ENCODE assay signal across 8 cellular contexts in the genomic region with DNA sequence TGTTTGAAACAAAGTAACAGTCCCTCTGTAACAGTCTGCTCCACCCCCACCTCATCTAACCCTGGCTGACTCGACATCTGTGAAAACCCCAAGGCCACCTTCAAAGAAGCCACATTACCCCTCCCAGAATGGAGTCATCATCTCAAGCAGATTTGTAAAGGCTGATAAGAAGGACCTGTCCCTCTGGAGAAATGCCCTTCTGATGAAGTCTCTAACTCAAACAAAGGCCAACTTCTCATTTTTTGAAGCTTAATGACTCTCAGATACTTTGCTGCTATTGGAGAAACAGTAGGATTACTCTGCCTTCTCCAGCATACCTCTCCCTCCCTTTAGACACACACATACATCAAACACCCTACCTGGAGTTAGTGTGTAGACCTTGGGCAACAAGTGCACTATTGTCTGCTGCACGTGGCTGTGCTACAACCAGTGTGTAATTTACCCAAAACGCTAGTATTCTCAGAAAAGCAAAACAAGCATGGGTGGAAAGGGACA. TPM values are rescaled to one million over a fixed set of nuclear protein-coding genes. Genes with fewer than 3 reads are reported as not detected.
DNase-seq lines count a peak whose midpoint lies in the region; ATAC-seq and TF ChIP-seq lines count a peak whose summit lies in the region.

No MANE protein-coding gene starts in this region.

- H4K20me1 ChIP-seq in BLaER1 treated with 17β-estradiol and CSF1 and Interleukin-3, amounts not matched to agents 10 nM and 100 nM, result no peaks in the 10 kb centered on the region

- intact Hi-C loops in prostate gland (cut with DNase I), result no loop called here

- no peaks in the 10 kb centered on the region for H3K27me3 ChIP-seq in BLaER1 treated with 17β-estradiol and CSF1 and Interleukin-3, amounts not matched to agents 10 nM and 100 nM
- no peaks in the 10 kb centered on the region for H3K27me3 ChIP-seq in prostate gland (replicated peaks; ENCODE audit: insufficient read depth)

- 25% methylated on average over 3 of the region's 3 CpGs for WGBS in prostate gland

- H3K27ac ChIP-seq in BLaER1 treated with 17β-estradiol and CSF1 and Interleukin-3, amounts not matched to agents 10 nM and 100 nM, result peak overlapping the region in 9 of 11 experiments; percentile 46 to 72 (median 64); a peak in 18 of 22 replicates
- H3K27ac ChIP-seq in prostate gland, result no peak overlapping the region

- peak overlapping the region; percentile 4; the same call in 1 of the 2 replicates for H3K4me3 Mint-ChIP-seq in HFFc6
- H3K4me3 Mint-ChIP-seq in activated CD4-positive, alpha-beta T cell treated with anti-CD3 and anti-CD28 coated beads, Interleukin-2, amount 10 ng/mL, durations not matched to agents 7 days and 5 days, result peak overlapping the region; percentile 37
- H3K4me3 Mint-ChIP-seq in memory B cell, result no peak overlapping the region

- TF ChIP-seq CTCF in HFFc6 (IDR thresholded peaks at IDR 0.05) (no peak), prostate gland (IDR thresholded peaks at IDR 0.05) (no peak)

- peak overlapping the region in 9 of 11 experiments; percentile 21 to 50 (median 43); a peak in 14 of 22 replicates for H3K9ac ChIP-seq in BLaER1 treated with 17β-estradiol and CSF1 and Interleukin-3, amounts not matched to agents 10 nM and 100 nM

- no peak overlapping the region for H3K4me3 ChIP-seq in BLaER1 treated with 17β-estradiol and CSF1 and Interleukin-3, amounts not matched to agents 10 nM and 100 nM
- H3K4me3 ChIP-seq in prostate gland, result no peak overlapping the region

- H3K4me1 ChIP-seq in BLaER1 treated with 17β-estradiol and CSF1 and Interleukin-3, amounts not matched to agents 10 nM and 100 nM, result peaks cover 28 to 63% (median 36%) of the 10 kb centered on the region in 10 experiments
- H3K4me1 ChIP-seq in prostate gland (replicated peaks), result no peaks in the 10 kb centered on the region

- H3K9me3 ChIP-seq in BLaER1 treated with 17β-estradiol and CSF1 and Interleukin-3, amounts not matched to agents 10 nM and 100 nM (replicated peaks in 1 of 11), result peaks cover 7 to 14% (median 9%) of the 10 kb centered on the region in 11 experiments; a peak in 17 of 22 replicates
- H3K9me3 ChIP-seq in prostate gland, result no peaks in the 10 kb centered on the region

- CTCF ChIA-PET in activated CD4-positive, alpha-beta T cell treated with anti-CD3 and anti-CD28 coated beads, Interleukin-2, amount 10 ng/mL, durations not matched to agents 7 days and 5 days (lab: Charles Lee), result interaction anchor here (0.9 kb wide), 1 partner anchor 12 kb away, joined by 3 read pairs; no protein-coding TSS in a partner anchor

- TF ChIP-seq POLR2A in GM18505 (IDR thresholded peaks at IDR 0.05; ENCODE audit: borderline replicate concordance, extremely low read depth, insufficient read depth, insufficient read length) (no peak), prostate gland (IDR thresholded peaks at IDR 0.05) (no peak)

- H3K36me3 Mint-ChIP-seq in HFFc6 (ENCODE audit: low read depth) (no peaks in the 10 kb centered on the region), memory B cell (peaks cover 1% of the 10 kb centered on the region)
- peaks cover 12% of the 10 kb centered on the region for H3K36me3 Mint-ChIP-seq in activated CD4-positive, alpha-beta T cell treated with anti-CD3 and anti-CD28 coated beads, Interleukin-2, amount 10 ng/mL, durations not matched to agents 7 days and 5 days (ENCODE audit: low read depth)

- POLR2A ChIA-PET in activated CD4-positive, alpha-beta T cell treated with anti-CD3 and anti-CD28 coated beads, Interleukin-2, amount 10 ng/mL, durations not matched to agents 7 days and 5 days (lab: Charles Lee), result no interaction called here

- no peaks in the 10 kb centered on the region; a peak in 1 of 22 replicates for H3K36me3 ChIP-seq in BLaER1 treated with 17β-estradiol and CSF1 and Interleukin-3, amounts not matched to agents 10 nM and 100 nM
- no peaks in the 10 kb centered on the region for H3K36me3 ChIP-seq in prostate gland

- H3K4me2 ChIP-seq in BLaER1 treated with 17β-estradiol and CSF1 and Interleukin-3, amounts not matched to agents 10 nM and 100 nM, result peak overlapping the region; percentile 61 to 89 (median 81)

- ATAC-seq in memory B cell (ENCODE audit: low read depth) (peak; percentile 39), GM18505 (IDR thresholded peaks at IDR 0.05; ENCODE audit: unreplicated experiment) (no peak), GM21526 (IDR thresholded peaks at IDR 0.05; ENCODE audit: low FRiP score, unreplicated experiment) (no peak)

- H3K27me3 Mint-ChIP-seq in HFFc6 (ENCODE audit: insufficient read depth) (peaks cover 8% of the 10 kb centered on the region), memory B cell (no peaks in the 10 kb centered on the region)
- peaks cover 30% of the 10 kb centered on the region for H3K27me3 Mint-ChIP-seq in activated CD4-positive, alpha-beta T cell treated with anti-CD3 and anti-CD28 coated beads, Interleukin-2, amount 10 ng/mL, durations not matched to agents 7 days and 5 days

- H3K27ac Mint-ChIP-seq in HFFc6 (peak overlapping the region; percentile 27; the same call in 1 of the 2 replicates), memory B cell (peak overlapping the region; percentile 29)
- peak overlapping the region; percentile 81 for H3K27ac Mint-ChIP-seq in activated CD4-positive, alpha-beta T cell treated with anti-CD3 and anti-CD28 coated beads, Interleukin-2, amount 10 ng/mL, durations not matched to agents 7 days and 5 days

- H3K4me1 Mint-ChIP-seq in HFFc6 (ENCODE audit: low read depth), result peaks cover 19% of the 10 kb centered on the region
- peaks cover 61% of the 10 kb centered on the region for H3K4me1 Mint-ChIP-seq in activated CD4-positive, alpha-beta T cell treated with anti-CD3 and anti-CD28 coated beads, Interleukin-2, amount 10 ng/mL, durations not matched to agents 7 days and 5 days
- peaks cover 24% of the 10 kb centered on the region for H3K4me1 Mint-ChIP-seq in memory B cell

- no peak for DNase-seq in HFFc6
- peak; percentile 67 for DNase-seq in activated CD4-positive, alpha-beta T cell treated with anti-CD3 and anti-CD28 coated beads, Interleukin-2, amount 10 ng/mL, durations not matched to agents 7 days and 5 days
- no peak for DNase-seq in memory B cell (ENCODE audit: low spot score in 2 of 2)
- DNase-seq in pons (ENCODE audit: low spot score), result no peak
- no peak for DNase-seq in prostate gland (ENCODE audit: low spot score)

- no peaks in the 10 kb centered on the region for H3K9me3 Mint-ChIP-seq in HFFc6
- H3K9me3 Mint-ChIP-seq in activated CD4-positive, alpha-beta T cell treated with anti-CD3 and anti-CD28 coated beads, Interleukin-2, amount 10 ng/mL, durations not matched to agents 7 days and 5 days, result peaks cover 8% of the 10 kb centered on the region
- peaks cover 1% of the 10 kb centered on the region for H3K9me3 Mint-ChIP-seq in memory B cell

RNA-seq across cellular contexts. Expression of gene SUSD1, which starts 5.3 kb away (rescaled TPM):
- 1 to 10 TPM; 3.5 to 9.4 (median 8.2) TPM for total RNA-seq in HFFc6 (2021; fragmentation: NEBNext Ultra II Directional; extraction: Animal tissue kit (Norgen Biotek cat#: 25700))
- 10 to 100 TPM; 12.0 to 14.7 TPM for total RNA-seq in activated CD4-positive, alpha-beta T cell treated with anti-CD3 and anti-CD28 coated beads, Interleukin-2, amount 10 ng/mL, durations not matched to agents 7 days and 5 days
- total RNA-seq in prostate gland, result 10 to 100 TPM; 10.6 to 34.8 TPM

Comparison
In these comparisons a context has a peak if more than half of its experiments do, and no peak if none do; other contexts are left out.
1. H3K27ac ChIP-seq: peak in BLaER1 treated with 17β-estradiol and CSF1 and Interleukin-3, amounts not matched to agents 10 nM and 100 nM (9 of 11); none in prostate gland (0 of 2).
2. H3K27ac Mint-ChIP-seq: peak in every context shown above with its lines; median percentile 81 in activated CD4-positive, alpha-beta T cell treated with anti-CD3 and anti-CD28 coated beads, Interleukin-2, amount 10 ng/mL, durations not matched to agents 7 days and 5 days; 29 in memory B cell; 27 in HFFc6.